8 cellular contexts compared by ENCODE assay signal in the genomic region with DNA sequence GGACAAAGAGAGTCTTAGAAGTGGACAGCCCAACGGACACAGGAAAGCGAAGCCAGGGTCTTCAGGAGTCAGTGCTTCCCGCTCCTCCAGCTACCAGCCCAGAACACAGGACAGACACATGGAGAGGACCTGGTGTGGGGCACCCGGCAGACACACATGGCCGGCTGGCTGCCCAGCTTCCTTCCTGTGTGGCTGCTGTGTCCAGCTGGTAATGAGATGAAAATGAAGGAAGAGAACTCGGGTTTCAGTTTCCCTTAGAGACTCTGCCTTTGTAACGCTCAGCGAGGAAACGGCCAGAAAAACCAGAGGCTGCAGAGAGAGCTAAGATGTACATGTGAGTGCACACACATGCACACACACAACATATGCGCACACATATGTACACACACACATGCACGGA.
DNase-seq lines count a peak whose midpoint lies in the region; ATAC-seq and TF ChIP-seq lines count a peak whose summit lies in the region.

No MANE protein-coding gene starts in this region.

- no peaks in the 10 kb centered on the region for H3K9me3 ChIP-seq in colonic mucosa

- H3K27ac Mint-ChIP-seq in activated CD4-positive, alpha-beta T cell treated with anti-CD3 and anti-CD28 coated beads, Interleukin-2, amount 10 ng/mL, durations not matched to agents 7 days and 5 days = peak overlapping the region; percentile 84

- no peak overlapping the region for H3K4me3 ChIP-seq in colonic mucosa

- no peak for TF ChIP-seq CTCF in colonic mucosa (IDR thresholded peaks at IDR 0.05)

- peaks cover 4% of the 10 kb centered on the region for H3K9me3 Mint-ChIP-seq in activated CD4-positive, alpha-beta T cell treated with anti-CD3 and anti-CD28 coated beads, Interleukin-2, amount 10 ng/mL, durations not matched to agents 7 days and 5 days

- H3K4me3 Mint-ChIP-seq in activated CD4-positive, alpha-beta T cell treated with anti-CD3 and anti-CD28 coated beads, Interleukin-2, amount 10 ng/mL, durations not matched to agents 7 days and 5 days = no peak overlapping the region

- H3K36me3 ChIP-seq in colonic mucosa = no peaks in the 10 kb centered on the region

- no peaks in the 10 kb centered on the region for H3K27me3 Mint-ChIP-seq in activated CD4-positive, alpha-beta T cell treated with anti-CD3 and anti-CD28 coated beads, Interleukin-2, amount 10 ng/mL, durations not matched to agents 7 days and 5 days

- H3K4me1 Mint-ChIP-seq in activated CD4-positive, alpha-beta T cell treated with anti-CD3 and anti-CD28 coated beads, Interleukin-2, amount 10 ng/mL, durations not matched to agents 7 days and 5 days = peaks cover 71% of the 10 kb centered on the region

- peak overlapping the region in 1 of 2 donors; percentile 60 for H3K9ac ChIP-seq in colonic mucosa (ENCODE audit: low read depth in 2 of 2, low read length in 2 of 2)

- intact Hi-C loops in colonic mucosa (cut with DNase I) = no loop called here

- CTCF ChIA-PET in activated CD4-positive, alpha-beta T cell treated with anti-CD3 and anti-CD28 coated beads, Interleukin-2, amount 10 ng/mL, durations not matched to agents 7 days and 5 days (lab: Charles Lee) = interaction anchor here (0.9 to 1.3 kb wide), 4 partner anchors 23 to 192 kb away, joined by 3 to 4 read pairs (median 3); no protein-coding TSS in a partner anchor

- peak; percentile 52 for ATAC-seq in HG03064 (IDR thresholded peaks at IDR 0.05; ENCODE audit: low read depth, unreplicated experiment)

- H3K4me1 ChIP-seq in colonic mucosa = no peaks in the 10 kb centered on the region

- no peaks in the 10 kb centered on the region for H3K27me3 ChIP-seq in colonic mucosa

- no peak for DNase-seq in activated CD4-positive, alpha-beta T cell treated with anti-CD3 and anti-CD28 coated beads, Interleukin-2, amount 10 ng/mL, durations not matched to agents 7 days and 5 days
- DNase-seq in activated CD4-positive, alpha-beta T cell treated with anti-CD3 and anti-CD28 coated beads for 48 hours = no peak
- no peak for DNase-seq in colonic mucosa
- peak in 17 of 49 donors; percentile 16 to 70 (median 42) for DNase-seq in substantia nigra (lab: John Stamatoyannopoulos, UW)
- no peak for DNase-seq in central memory CD4-positive, alpha-beta T cell
- DNase-seq in NCI-H1417 treated with DMSO at 0.1 percent for 48 hours (lab: John Stamatoyannopoulos, UW) = no peak
- no peak for DNase-seq in middle frontal gyrus (ENCODE audit: extremely low spot score, low spot score)

- peak overlapping the region; percentile 3 for H3K27ac ChIP-seq in colonic mucosa
- peak overlapping the region; percentile 68 for H3K27ac ChIP-seq in substantia nigra (ENCODE audit: low read depth, low read length, poor library complexity, severe bottlenecking)

- H3K36me3 Mint-ChIP-seq in activated CD4-positive, alpha-beta T cell treated with anti-CD3 and anti-CD28 coated beads, Interleukin-2, amount 10 ng/mL, durations not matched to agents 7 days and 5 days (ENCODE audit: low read depth) = peaks cover 90% of the 10 kb centered on the region

- POLR2A ChIA-PET in activated CD4-positive, alpha-beta T cell treated with anti-CD3 and anti-CD28 coated beads, Interleukin-2, amount 10 ng/mL, durations not matched to agents 7 days and 5 days (lab: Charles Lee) = no interaction called here
